ENCODE assay signal across 27 cellular contexts in genomic region chr17:55326030-55326429, GRCh38.
"Had no signal": no experiment of that assay in that cellular context is flagged by ENCODE, and none has a peak within 500 bp of the region (broad histone marks: within the 10 kb centered on the region; RNA-seq: fewer than 3 reads in every experiment).

No MANE protein-coding gene starts in this region.

- ATAC-seq: effector memory CD8-positive, alpha-beta T cell; esophagus mucosa; foreskin keratinocyte; gastrocnemius medialis; gastroesophageal sphincter; heart left ventricle had no signal

- H3K27me3 ChIP-seq: colonic mucosa, dorsolateral prefrontal cortex, esophagus muscularis mucosa, esophagus squamous epithelium, foreskin keratinocyte, gastrocnemius medialis, gastroesophageal sphincter, heart left ventricle had no signal

- FAIRE-seq: colon, endometrium, endothelial cell of umbilical vein, frontal cortex had no signal

- H3K4me3 ChIP-seq: colonic mucosa, coronary artery, dorsolateral prefrontal cortex, esophagus muscularis mucosa, esophagus squamous epithelium, gastrocnemius medialis, gastroesophageal sphincter, heart left ventricle had no signal

- H3K9me3 Mint-ChIP-seq: dendritic cell treated with granulocyte-macrophage colony-stimulating factor and Interleukin-4, amounts not matched to agents 40 ng/mL and 50 ng/mL, for 4 days; effector memory CD8-positive, alpha-beta T cell had no signal

- H3K27ac Mint-ChIP-seq: dendritic cell treated with granulocyte-macrophage colony-stimulating factor and Interleukin-4, amounts not matched to agents 40 ng/mL and 50 ng/mL, for 4 days; effector memory CD8-positive, alpha-beta T cell had no signal

- H3K9me3 ChIP-seq: colonic mucosa, esophagus muscularis mucosa, esophagus squamous epithelium, gastrocnemius medialis, gastroesophageal sphincter, heart left ventricle had no signal

- H3K4me3 Mint-ChIP-seq: dendritic cell treated with granulocyte-macrophage colony-stimulating factor and Interleukin-4, amounts not matched to agents 40 ng/mL and 50 ng/mL, for 4 days; effector memory CD8-positive, alpha-beta T cell had no signal

- H3K36me3 ChIP-seq: colonic mucosa, gastrocnemius medialis had no signal

- H3K4me1 ChIP-seq: colonic mucosa, foreskin keratinocyte had no signal

- H3K27me3 Mint-ChIP-seq: dendritic cell treated with granulocyte-macrophage colony-stimulating factor and Interleukin-4, amounts not matched to agents 40 ng/mL and 50 ng/mL, for 4 days had no signal

- H3K27ac ChIP-seq: colonic mucosa, coronary artery, dorsolateral prefrontal cortex, epithelial cell of prostate, esophagus muscularis mucosa, esophagus squamous epithelium, foreskin keratinocyte, gastrocnemius medialis, gastroesophageal sphincter, heart left ventricle had no signal

- DNase-seq: colonic mucosa; cortex of kidney; dermis blood vessel endothelial cell; dorsolateral prefrontal cortex; effector CD4-positive, alpha-beta T cell; effector CD8-positive, alpha-beta T cell; effector memory CD4-positive, alpha-beta T cell; effector memory CD8-positive, alpha-beta T cell; erythroblast; esophagus squamous epithelium; foreskin fibroblast; foreskin keratinocyte; foreskin melanocyte; gastrocnemius medialis; glutamatergic neuron; head of caudate nucleus; heart left ventricle had no signal
